Comparison of ENCODE assay signal across 17 cellular contexts in the genomic region with DNA sequence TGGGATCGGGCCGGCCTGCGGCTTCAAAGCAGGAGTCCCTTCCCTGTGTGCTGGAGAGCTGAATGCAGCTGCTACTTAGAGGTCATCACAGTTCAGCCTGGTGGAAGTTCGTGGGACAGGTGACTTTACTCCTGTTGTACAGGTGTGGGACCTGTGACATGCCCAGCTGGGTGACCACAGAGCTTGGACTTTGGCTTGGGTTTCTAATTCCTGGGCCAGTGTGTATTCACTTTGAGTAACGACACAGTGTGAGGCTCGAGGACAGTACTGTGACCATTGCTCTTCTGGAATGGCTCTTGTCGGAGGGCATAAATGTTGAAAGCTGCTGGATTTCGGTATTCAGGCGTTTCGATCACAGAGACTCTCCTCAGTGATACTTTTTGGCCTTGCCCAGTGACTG.
DNase-seq lines count a peak whose midpoint lies in the region; ATAC-seq and TF ChIP-seq lines count a peak whose summit lies in the region.
"Had no signal": no experiment of that assay in that cellular context is flagged by ENCODE, and none has a peak within 500 bp of the region (broad histone marks: within the 10 kb centered on the region; RNA-seq: fewer than 3 reads in every experiment).

No MANE protein-coding gene starts in this region.

- 80 to 88% methylated on average over 9 to 10 of the region's 10 CpGs for WGBS in upper lobe of left lung, 2 donors

- H3K27ac Mint-ChIP-seq in nephron: peak overlapping the region; percentile 27 to 87 (median 86)
- no peak overlapping the region for H3K27ac Mint-ChIP-seq in activated naive CD8-positive, alpha-beta T cell treated with anti-CD3 and anti-CD28 coated beads, Interleukin-2, amount 50 U/mL, for 24 hours
- H3K27ac Mint-ChIP-seq: activated naive CD8-positive, alpha-beta T cell; natural killer cell treated with Interleukin-12 subunit alpha and Interleukin-12 subunit beta and Interleukin-15 and Interleukin-18, amount 100 ng/mL, for 72 hours had no signal

- no peaks in the 10 kb centered on the region for H3K9me3 ChIP-seq in cardiac muscle cell (ENCODE audit: low read depth)
- H3K9me3 ChIP-seq in upper lobe of left lung: no peaks in the 10 kb centered on the region

- H3K4me1 Mint-ChIP-seq in nephron: peaks cover 51% of the 10 kb centered on the region
- peaks cover 22% of the 10 kb centered on the region for H3K4me1 Mint-ChIP-seq in activated naive CD8-positive, alpha-beta T cell treated with anti-CD3 and anti-CD28 coated beads, Interleukin-2, amount 50 U/mL, for 24 hours

- ATAC-seq in Right ventricle myocardium inferior (no peak), upper lobe of left lung (ENCODE audit: low FRiP score in 2 of 2) (no peak)
- no peak for ATAC-seq in activated naive CD8-positive, alpha-beta T cell treated with anti-CD3 and anti-CD28 coated beads, Interleukin-2, amount 50 U/mL, for 24 hours
- ATAC-seq: foreskin keratinocyte; natural killer cell treated with Interleukin-12 subunit alpha and Interleukin-12 subunit beta and Interleukin-15 and Interleukin-18, amount 100 ng/mL, for 72 hours had no signal

- no peak for TF ChIP-seq POLR2A in upper lobe of left lung (IDR thresholded peaks at IDR 0.05)

- H3K4me1 ChIP-seq in cardiac muscle cell (ENCODE audit: low read depth): peaks cover 15% of the 10 kb centered on the region
- peaks cover 32 to 61% (median 44%) of the 10 kb centered on the region in 4 donors for H3K4me1 ChIP-seq in upper lobe of left lung

- no peak overlapping the region for H3K4me3 ChIP-seq in cardiac muscle cell
- H3K4me3 ChIP-seq in dorsolateral prefrontal cortex: no peak overlapping the region
- no peak overlapping the region for H3K4me3 ChIP-seq in upper lobe of left lung

- H3K36me3 ChIP-seq in cardiac muscle cell (no peaks in the 10 kb centered on the region), upper lobe of left lung (peaks cover 3 to 12% (median 7%) of the 10 kb centered on the region in 4 donors)

- H3K27me3 ChIP-seq in cardiac muscle cell (no peaks in the 10 kb centered on the region), dorsolateral prefrontal cortex (no peaks in the 10 kb centered on the region), upper lobe of left lung (no peaks in the 10 kb centered on the region)
- H3K27me3 ChIP-seq: foreskin keratinocyte had no signal

- H3K27ac ChIP-seq in cardiac muscle cell (peak overlapping the region; percentile 65), dorsolateral prefrontal cortex (peak overlapping the region in 58 of 59 donors; percentile 6 to 98 (median 86)), upper lobe of left lung (peak overlapping the region; percentile 52 to 70 (median 62))
- H3K27ac ChIP-seq: foreskin keratinocyte had no signal

- H3K36me3 Mint-ChIP-seq in nephron (ENCODE audit: low read depth): peaks cover 2% of the 10 kb centered on the region
- H3K36me3 Mint-ChIP-seq in activated naive CD8-positive, alpha-beta T cell treated with anti-CD3 and anti-CD28 coated beads, Interleukin-2, amount 50 U/mL, for 24 hours (ENCODE audit: low read depth): peaks cover 12% of the 10 kb centered on the region

- no peak for TF ChIP-seq CTCF in cardiac muscle cell (IDR thresholded peaks at IDR 0.05; ENCODE audit: low read depth, low read length)
- no peak for TF ChIP-seq CTCF in dorsolateral prefrontal cortex (IDR thresholded peaks at IDR 0.05 in 54 of 56, conservative IDR thresholded peaks at IDR 0.05 in 2 of 56; ENCODE audit: low read depth in 1 of 56, partially characterized antibody in 56 of 56)
- TF ChIP-seq CTCF in nephron (IDR thresholded peaks at IDR 0.05; ENCODE audit: unreplicated experiment in 3 of 3): no peak
- no peak for TF ChIP-seq CTCF in upper lobe of left lung (IDR thresholded peaks at IDR 0.05)

- no peaks in the 10 kb centered on the region for H3K9me3 Mint-ChIP-seq in nephron
- no peaks in the 10 kb centered on the region for H3K9me3 Mint-ChIP-seq in activated naive CD8-positive, alpha-beta T cell treated with anti-CD3 and anti-CD28 coated beads, Interleukin-2, amount 50 U/mL, for 24 hours
- H3K9me3 Mint-ChIP-seq: natural killer cell treated with Interleukin-12 subunit alpha and Interleukin-12 subunit beta and Interleukin-15 and Interleukin-18, amount 100 ng/mL, for 72 hours had no signal

- intact Hi-C loops in Right ventricle myocardium inferior (cut with DNase I) (no loop called here), dorsolateral prefrontal cortex (cut with DNase I) (loop anchor here in 1 of 2 donors (5.0 to 10.0 kb wide), 2 partner anchors 224 to 282 kb away; no protein-coding TSS in a partner anchor)

- H3K4me3 Mint-ChIP-seq in nephron: no peak overlapping the region
- no peak overlapping the region for H3K4me3 Mint-ChIP-seq in activated naive CD8-positive, alpha-beta T cell treated with anti-CD3 and anti-CD28 coated beads, Interleukin-2, amount 50 U/mL, for 24 hours
- H3K4me3 Mint-ChIP-seq: activated naive CD8-positive, alpha-beta T cell; natural killer cell treated with Interleukin-12 subunit alpha and Interleukin-12 subunit beta and Interleukin-15 and Interleukin-18, amount 100 ng/mL, for 72 hours had no signal

- no peak for DNase-seq in cardiac muscle cell (ENCODE audit: low read depth in 1 of 2, low spot score in 1 of 2)
- no peak for DNase-seq in Right ventricle myocardium inferior (ENCODE audit: missing footprints)
- DNase-seq in dorsolateral prefrontal cortex: no peak
- DNase-seq in upper lobe of left lung: no peak
- no peak for DNase-seq in NCI-H226
- no peak for DNase-seq in activated naive CD8-positive, alpha-beta T cell treated with anti-CD3 and anti-CD28 coated beads, Interleukin-2, amount 50 U/mL, for 24 hours
- no peak for DNase-seq in CD1c-positive myeloid dendritic cell (ENCODE audit: extremely low spot score)
- DNase-seq: dermis blood vessel endothelial cell, DMS 273 treated with DMSO at 0.1 percent for 48 hours, foreskin keratinocyte, KG1, NCI-H2029, NCI-H774, SIG-M5 had no signal

- H3K27me3 Mint-ChIP-seq in nephron (ENCODE audit: low read depth): peaks cover 7% of the 10 kb centered on the region
- H3K27me3 Mint-ChIP-seq in activated naive CD8-positive, alpha-beta T cell treated with anti-CD3 and anti-CD28 coated beads, Interleukin-2, amount 50 U/mL, for 24 hours: no peaks in the 10 kb centered on the region
- H3K27me3 Mint-ChIP-seq: activated naive CD8-positive, alpha-beta T cell; natural killer cell treated with Interleukin-12 subunit alpha and Interleukin-12 subunit beta and Interleukin-15 and Interleukin-18, amount 100 ng/mL, for 72 hours had no signal

- no peak for TF ChIP-seq EP300 in upper lobe of left lung (IDR thresholded peaks at IDR 0.05)
